ENCODE assay signal across 8 cellular contexts in genomic region chr1:198156111-198156744, GRCh38. TPM values are rescaled to one million over a fixed set of nuclear protein-coding genes. Genes with fewer than 3 reads are reported as not detected.
DNase-seq lines count a peak whose midpoint lies in the region; ATAC-seq and TF ChIP-seq lines count a peak whose summit lies in the region.

No MANE protein-coding gene starts in this region.

- POLR2A ChIA-PET in activated CD8-positive, alpha-beta T cell treated with anti-CD3 and anti-CD28 coated beads, Interleukin-2, amount 10 ng/mL, durations not matched to agents 7 days and 5 days (lab: Charles Lee), result interaction anchor here (0.6 to 3.5 kb wide), 16 partner anchors 8 to 481 kb away, joined by 3 to 12 read pairs (median 4); no protein-coding TSS in a partner anchor

- H3K9me3 Mint-ChIP-seq in activated CD8-positive, alpha-beta T cell treated with anti-CD3 and anti-CD28 coated beads, Interleukin-2, amount 10 ng/mL, durations not matched to agents 7 days and 5 days (ENCODE audit: insufficient read depth), result no peaks in the 10 kb centered on the region
- H3K9me3 Mint-ChIP-seq in stimulated activated effector memory CD8-positive, alpha-beta T cell treated with anti-CD3 and anti-CD28 coated beads, Interleukin-12 subunit alpha, Interleukin-12 subunit beta, amount 100 ng/mL, for 72 hours, result no peaks in the 10 kb centered on the region

- H3K27me3 ChIP-seq in BE2C (no peaks in the 10 kb centered on the region), endocrine pancreas (ENCODE audit: control insufficient read depth, insufficient read depth, low read length) (no peaks in the 10 kb centered on the region), mononuclear cell (ENCODE audit: insufficient read depth, low read length) (no peaks in the 10 kb centered on the region)

- CTCF ChIA-PET in activated CD8-positive, alpha-beta T cell treated with anti-CD3 and anti-CD28 coated beads, Interleukin-2, amount 10 ng/mL, durations not matched to agents 7 days and 5 days (lab: Charles Lee), result interaction anchor here (0.6 to 3.4 kb wide), 24 partner anchors 8 to 393 kb away, joined by 3 to 27 read pairs (median 4); no protein-coding TSS in a partner anchor

- no peaks in the 10 kb centered on the region for H3K27me3 Mint-ChIP-seq in activated CD8-positive, alpha-beta T cell treated with anti-CD3 and anti-CD28 coated beads, Interleukin-2, amount 10 ng/mL, durations not matched to agents 7 days and 5 days (ENCODE audit: low read depth)

- H3K36me3 ChIP-seq in BE2C, result no peaks in the 10 kb centered on the region
- H3K36me3 ChIP-seq in endocrine pancreas (ENCODE audit: control insufficient read depth, insufficient read depth, low read length), result no peaks in the 10 kb centered on the region

- H3K4me1 ChIP-seq in BE2C, result peaks cover 3% of the 10 kb centered on the region; the same call in 1 of the 2 replicates
- peaks cover 18% of the 10 kb centered on the region for H3K4me1 ChIP-seq in endocrine pancreas (ENCODE audit: control insufficient read depth, insufficient read depth, low read length)
- peaks cover 17% of the 10 kb centered on the region for H3K4me1 ChIP-seq in mononuclear cell (ENCODE audit: insufficient read depth, low read length)

- DNase-seq in BE2C (peak; percentile 70), NCI-H82 treated with DMSO at 0.1 percent for 48 hours (lab: John Stamatoyannopoulos, UW; ENCODE audit: unreplicated experiment) (peak; percentile 88)
- peak; percentile 87 for DNase-seq in activated CD8-positive, alpha-beta T cell treated with anti-CD3 and anti-CD28 coated beads, Interleukin-2, amount 10 ng/mL, durations not matched to agents 7 days and 5 days
- peak; percentile 61 to 87 for DNase-seq in stimulated activated effector memory CD8-positive, alpha-beta T cell treated with anti-CD3 and anti-CD28 coated beads, Interleukin-12 subunit alpha, Interleukin-12 subunit beta, amount 100 ng/mL, for 72 hours (ENCODE audit: low spot score in 2 of 2)

- no peaks in the 10 kb centered on the region for H3K9me3 ChIP-seq in BE2C
- H3K9me3 ChIP-seq in endocrine pancreas (ENCODE audit: control insufficient read depth, low read length), result no peaks in the 10 kb centered on the region
- no peaks in the 10 kb centered on the region for H3K9me3 ChIP-seq in mononuclear cell (ENCODE audit: low read depth, low read length)

- peak overlapping the region; percentile 99 for H3K4me3 Mint-ChIP-seq in activated CD8-positive, alpha-beta T cell treated with anti-CD3 and anti-CD28 coated beads, Interleukin-2, amount 10 ng/mL, durations not matched to agents 7 days and 5 days
- peak overlapping the region; percentile 96 for H3K4me3 Mint-ChIP-seq in stimulated activated effector memory CD8-positive, alpha-beta T cell treated with anti-CD3 and anti-CD28 coated beads, Interleukin-12 subunit alpha, Interleukin-12 subunit beta, amount 100 ng/mL, for 72 hours

- peak overlapping the region; percentile 91 for H3K27ac Mint-ChIP-seq in activated CD8-positive, alpha-beta T cell treated with anti-CD3 and anti-CD28 coated beads, Interleukin-2, amount 10 ng/mL, durations not matched to agents 7 days and 5 days
- H3K27ac Mint-ChIP-seq in stimulated activated effector memory CD8-positive, alpha-beta T cell treated with anti-CD3 and anti-CD28 coated beads, Interleukin-12 subunit alpha, Interleukin-12 subunit beta, amount 100 ng/mL, for 72 hours, result peak overlapping the region; percentile 95

- ATAC-seq in GM19035 (IDR thresholded peaks at IDR 0.05; ENCODE audit: unreplicated experiment) (peak; percentile 25), HG03521 (IDR thresholded peaks at IDR 0.05; ENCODE audit: unreplicated experiment) (peak; percentile 21)
- peak; percentile 8 for ATAC-seq in activated CD8-positive, alpha-beta T cell treated with anti-CD3 and anti-CD28 coated beads, Interleukin-2, amount 10 ng/mL, durations not matched to agents 7 days and 5 days
- peak; percentile 52 for ATAC-seq in stimulated activated effector memory CD8-positive, alpha-beta T cell treated with anti-CD3 and anti-CD28 coated beads, Interleukin-12 subunit alpha, Interleukin-12 subunit beta, amount 100 ng/mL, for 72 hours

- peaks cover 7% of the 10 kb centered on the region for H3K36me3 Mint-ChIP-seq in activated CD8-positive, alpha-beta T cell treated with anti-CD3 and anti-CD28 coated beads, Interleukin-2, amount 10 ng/mL, durations not matched to agents 7 days and 5 days (ENCODE audit: low read depth)
- H3K36me3 Mint-ChIP-seq in stimulated activated effector memory CD8-positive, alpha-beta T cell treated with anti-CD3 and anti-CD28 coated beads, Interleukin-12 subunit alpha, Interleukin-12 subunit beta, amount 100 ng/mL, for 72 hours, result peaks cover 12% of the 10 kb centered on the region

- TF ChIP-seq CTCF in BE2C (IDR thresholded peaks at IDR 0.05; ENCODE audit: low read depth, low read length), result peak; percentile 88

- peak overlapping the region; percentile 74 for H3K4me3 ChIP-seq in BE2C (ENCODE audit: low read depth, low read length)
- H3K4me3 ChIP-seq in endocrine pancreas (ENCODE audit: control insufficient read depth, insufficient read depth, low read length), result peak overlapping the region; percentile 93
- H3K4me3 ChIP-seq in mononuclear cell (ENCODE audit: low read length), result peak overlapping the region; percentile 86

- peaks cover 28% of the 10 kb centered on the region for H3K4me1 Mint-ChIP-seq in activated CD8-positive, alpha-beta T cell treated with anti-CD3 and anti-CD28 coated beads, Interleukin-2, amount 10 ng/mL, durations not matched to agents 7 days and 5 days (ENCODE audit: low read depth)
- peaks cover 28% of the 10 kb centered on the region for H3K4me1 Mint-ChIP-seq in stimulated activated effector memory CD8-positive, alpha-beta T cell treated with anti-CD3 and anti-CD28 coated beads, Interleukin-12 subunit alpha, Interleukin-12 subunit beta, amount 100 ng/mL, for 72 hours

- peak overlapping the region; percentile 58 for H3K9ac ChIP-seq in endocrine pancreas (ENCODE audit: control insufficient read depth, insufficient read depth, low read length)

RNA-seq across cellular contexts. Expression of gene NEK7, which starts 0.6 kb away (rescaled TPM):
- 6.1 TPM for polyA plus RNA-seq in BE2C (2012; ENCODE audit: insufficient read depth, insufficient read length, low read depth)
- 10 to 100 TPM; 61.5 to 63.2 TPM for total RNA-seq in activated CD8-positive, alpha-beta T cell treated with anti-CD3 and anti-CD28 coated beads, Interleukin-2, amount 10 ng/mL, durations not matched to agents 7 days and 5 days
- total RNA-seq in mononuclear cell, result 29.6 TPM

Comparison
In these comparisons a context has a peak if more than half of its experiments do, and no peak if none do; other contexts are left out.
1. Peak in every context shown above with its lines: DNase-seq, ATAC-seq and H3K4me3 ChIP-seq.